Comparison of ENCODE assay signal across 10 cellular contexts in the genomic region with DNA sequence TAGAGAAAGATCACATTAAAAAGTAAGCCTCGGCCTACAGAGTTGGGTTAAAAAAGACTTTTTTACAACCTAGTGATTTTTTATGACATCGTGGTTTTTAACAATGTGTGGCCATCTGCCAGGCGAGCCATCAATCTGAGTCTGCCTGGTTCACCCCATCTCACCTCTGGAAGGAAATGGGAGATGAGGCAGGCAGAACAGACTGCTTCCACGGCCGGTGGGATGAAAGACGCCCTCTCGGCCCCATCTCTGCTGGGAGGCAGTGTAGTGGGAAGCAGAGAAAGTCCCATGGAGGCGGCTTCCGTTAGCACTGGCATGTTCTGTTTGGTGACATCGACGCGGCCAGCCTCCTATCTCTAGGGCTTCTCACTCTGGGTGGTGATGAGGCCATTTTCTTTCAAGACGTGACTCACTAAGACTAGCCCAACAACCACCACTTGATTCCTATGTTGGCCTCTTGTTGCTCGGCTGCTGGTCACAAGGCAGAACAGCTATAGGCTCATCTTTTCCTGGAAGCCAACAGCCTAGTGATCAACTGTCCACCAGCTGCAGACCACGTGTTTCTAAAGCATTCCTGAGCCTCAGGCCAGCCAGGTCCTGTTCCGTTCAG.
DNase-seq lines count a peak whose midpoint lies in the region; ATAC-seq and TF ChIP-seq lines count a peak whose summit lies in the region.
"Had no signal": no experiment of that assay in that cellular context is flagged by ENCODE, and none has a peak within 500 bp of the region (broad histone marks: within the 10 kb centered on the region; RNA-seq: fewer than 3 reads in every experiment).

No MANE protein-coding gene starts in this region.

- ATAC-seq in HG02571 (IDR thresholded peaks at IDR 0.05; ENCODE audit: unreplicated experiment) (no peak), GM19328 (IDR thresholded peaks at IDR 0.05; ENCODE audit: unreplicated experiment) (no peak), GM19023 (IDR thresholded peaks at IDR 0.05; ENCODE audit: unreplicated experiment) (no peak)

- peak overlapping the region; percentile 87 for H3K27ac ChIP-seq in suprapubic skin

- peaks cover 53% of the 10 kb centered on the region for H3K4me1 ChIP-seq in suprapubic skin

- no peak for TF ChIP-seq POLR2A in suprapubic skin (IDR thresholded peaks at IDR 0.05)

- 64% methylated on average over 16 of the region's 16 CpGs for WGBS in suprapubic skin

- no peak for TF ChIP-seq CTCF in suprapubic skin (IDR thresholded peaks at IDR 0.05)

- no peaks in the 10 kb centered on the region for H3K9me3 ChIP-seq in suprapubic skin

- no peak overlapping the region for H3K4me3 ChIP-seq in suprapubic skin

- no peak for TF ChIP-seq EP300 in suprapubic skin (IDR thresholded peaks at IDR 0.05)

- H3K36me3 ChIP-seq in suprapubic skin, result peaks cover 3% of the 10 kb centered on the region

- DNase-seq in HS-5 (ENCODE audit: low read depth) (peak; percentile 97), astrocyte of the hippocampus (ENCODE audit: low read depth, low spot score) (peak; percentile 66), islet precursor cell (peak; percentile 66), suprapubic skin (ENCODE audit: low spot score in 2 of 2) (no peak)
- no peak for DNase-seq in stimulated activated CD4-positive, alpha-beta T cell treated with anti-CD3 and anti-CD28 coated beads, Interleukin-15, amount 100 ng/mL, for 24 hours
- DNase-seq: activated CD4-positive, alpha-beta T cell treated with anti-CD3 and anti-CD28 coated beads for 1 hour; hippocampal formation had no signal

- H3K27me3 ChIP-seq in suprapubic skin, result no peaks in the 10 kb centered on the region

Comparison
In these comparisons a context has a peak if more than half of its experiments do, and no peak if none do; other contexts are left out.
1. DNase-seq: peak in HS-5 (single experiment), astrocyte of the hippocampus (single experiment) and islet precursor cell (single experiment); none in suprapubic skin (0 of 2) and stimulated activated CD4-positive, alpha-beta T cell treated with anti-CD3 and anti-CD28 coated beads, Interleukin-15, amount 100 ng/mL, for 24 hours (single experiment).